Comparison of ENCODE assay signal across 9 cellular contexts in the genomic region with DNA sequence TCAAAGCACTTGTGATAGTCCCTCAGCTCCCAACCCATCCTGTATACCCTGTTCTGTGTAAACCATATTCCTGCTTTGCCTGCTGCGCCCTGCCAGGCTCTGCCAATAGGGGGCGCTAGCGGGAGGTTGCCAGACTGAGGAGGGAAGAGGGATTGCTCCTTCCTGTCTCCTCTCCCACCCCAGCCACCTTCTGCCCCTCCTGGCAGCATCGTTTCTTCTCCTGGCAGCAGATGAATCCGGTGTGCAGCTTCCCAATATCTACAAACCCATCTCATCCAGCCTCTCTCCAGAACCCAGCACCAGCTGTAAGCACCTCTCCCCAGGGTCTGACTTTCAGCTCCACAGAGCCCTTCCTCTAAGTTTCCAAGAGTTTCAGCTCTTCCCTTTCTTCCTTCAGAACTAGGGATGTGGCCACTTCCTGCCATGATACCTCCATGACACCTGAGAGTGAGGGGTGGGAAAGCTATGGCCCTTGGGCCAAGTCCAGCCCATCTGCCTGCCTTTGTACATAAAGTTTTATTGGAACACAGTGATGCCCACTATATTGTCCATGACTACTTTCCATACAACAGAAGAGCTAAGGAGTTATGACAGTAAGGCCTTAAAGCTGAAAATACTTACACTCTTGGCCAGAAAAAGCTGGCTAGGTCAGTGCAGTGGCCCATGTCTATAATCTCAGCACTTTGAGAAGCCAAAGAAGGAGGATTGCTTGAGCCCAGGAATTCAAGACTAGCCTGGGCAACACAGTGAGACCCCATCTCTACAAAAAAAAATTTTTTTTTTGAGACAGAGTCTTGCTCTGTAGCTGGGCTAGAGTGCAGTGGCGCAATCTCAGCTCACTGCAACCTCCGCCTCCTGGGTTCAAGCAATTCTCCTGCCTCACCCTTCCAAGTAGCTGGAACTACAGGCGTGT. TPM values are rescaled to one million over a fixed set of nuclear protein-coding genes. Genes with fewer than 3 reads are reported as not detected.
A peak's percentile ranks its signal among the peaks of the same experiment; 100 is the strongest.
DNase-seq lines count a peak whose midpoint lies in the region; ATAC-seq, FAIRE-seq and TF ChIP-seq lines count a peak whose summit lies in the region.
"Had no signal": no experiment of that assay in that cellular context is flagged by ENCODE, and none has a peak within 500 bp of the region (broad histone marks: within the 10 kb centered on the region; RNA-seq: fewer than 3 reads in every experiment).

No MANE protein-coding gene starts in this region.

- no peak overlapping the region for H3K9ac ChIP-seq in kidney (ENCODE audit: low read length in 2 of 2)

- no peak overlapping the region for H3K27ac ChIP-seq in kidney (ENCODE audit: low read depth in 2 of 2, low read length in 2 of 2)

- TF ChIP-seq CTCF in kidney (IDR thresholded peaks at IDR 0.05; ENCODE audit: borderline replicate concordance, extremely low read depth, insufficient read depth): no peak

- ATAC-seq in sciatic nerve: no peak

- H3K9me3 ChIP-seq in HAP-1: no peaks in the 10 kb centered on the region
- no peaks in the 10 kb centered on the region for H3K9me3 ChIP-seq in kidney (ENCODE audit: control insufficient read depth in 1 of 2, low read length in 2 of 2)

- peak; percentile 18 for DNase-seq in ACHN
- peak; percentile 22 to 77 for DNase-seq in HAP-1 (ENCODE audit: low spot score in 2 of 2)
- DNase-seq in UCSD-AML1 (lab: John Stamatoyannopoulos, UW; ENCODE audit: unreplicated experiment): peak; percentile 59
- peak; percentile 12 for DNase-seq in germinal center (ENCODE audit: low spot score)
- no peak for DNase-seq in sciatic nerve (ENCODE audit: low spot score)
- no peak for DNase-seq in dedifferentiated amniotic fluid mesenchymal stem cell (ENCODE audit: extremely low spot score)
- no peak for DNase-seq in kidney
- DNase-seq in NCI-H187 treated with DMSO at 0.1 percent for 48 hours (lab: John Stamatoyannopoulos, UW): no peak

- no peak for FAIRE-seq in kidney (lab: Jason Lieb, UNC)
- FAIRE-seq: GM18507 had no signal

- intact Hi-C loops in sciatic nerve (cut with DNase I) (no loop called here), kidney (cut with DNase I) (no loop called here)

- peak overlapping the region; percentile 6; the same call in 1 of the 2 replicates for H3K4me3 ChIP-seq in HAP-1
- no peak overlapping the region for H3K4me3 ChIP-seq in kidney (ENCODE audit: low read length in 2 of 2)

- in situ Hi-C loops in ACHN (cut with HindIII; ENCODE audit: low pct_ligation_motif_present, low pct_unique_long_range_greater_than_20kb, low sequenced_read_pairs): no loop called here
- in situ Hi-C loops in HAP-1 (cut with MboI; ENCODE audit: low sequenced_read_pairs): no loop called here

- H3K36me3 ChIP-seq in HAP-1 (replicated peaks) (no peaks in the 10 kb centered on the region), kidney (ENCODE audit: control insufficient read depth in 1 of 2, insufficient read depth in 2 of 2, low read length in 2 of 2) (no peaks in the 10 kb centered on the region)

- H3K27me3 ChIP-seq in HAP-1 (ENCODE audit: low read depth): no peaks in the 10 kb centered on the region

- H3K4me1 ChIP-seq in HAP-1: peaks cover 6% of the 10 kb centered on the region
- no peaks in the 10 kb centered on the region for H3K4me1 ChIP-seq in kidney (ENCODE audit: control insufficient read depth in 1 of 2, insufficient read depth in 1 of 2, low read depth in 1 of 2, low read length in 2 of 2)

RNA-seq across cellular contexts. Expression of a gene that starts 34.5 kb away (rescaled TPM):
- total RNA-seq in sciatic nerve: 0.18 TPM
- total RNA-seq in kidney: not detected
- polyA plus RNA-seq in kidney (ENCODE audit: insufficient read depth, low read depth, low replicate concordance): not detected

RNA-seq across cellular contexts. Expression of a gene that starts 41.4 kb away (rescaled TPM):
- 9.2 TPM for total RNA-seq in sciatic nerve
- 16.2 TPM for total RNA-seq in kidney
- polyA plus RNA-seq in kidney (ENCODE audit: insufficient read depth, low read depth, low replicate concordance): 8.9 TPM

RNA-seq across cellular contexts. Expression of a gene that starts 47.4 kb away (rescaled TPM):
- 13.2 TPM for total RNA-seq in sciatic nerve
- 12.7 TPM for total RNA-seq in kidney
- 7.2 TPM for polyA plus RNA-seq in kidney (ENCODE audit: insufficient read depth, low read depth, low replicate concordance)

Comparison
In these comparisons a context has a peak if more than half of its experiments do, and no peak if none do; other contexts are left out.
1. DNase-seq: peak in ACHN (single experiment), HAP-1 (2 of 2), UCSD-AML1 (single experiment) and germinal center (single experiment); none in sciatic nerve (single experiment), dedifferentiated amniotic fluid mesenchymal stem cell (single experiment), kidney (single experiment) and NCI-H187 treated with DMSO at 0.1 percent for 48 hours (single experiment).